15 cellular contexts compared by ENCODE assay signal in the genomic region with DNA sequence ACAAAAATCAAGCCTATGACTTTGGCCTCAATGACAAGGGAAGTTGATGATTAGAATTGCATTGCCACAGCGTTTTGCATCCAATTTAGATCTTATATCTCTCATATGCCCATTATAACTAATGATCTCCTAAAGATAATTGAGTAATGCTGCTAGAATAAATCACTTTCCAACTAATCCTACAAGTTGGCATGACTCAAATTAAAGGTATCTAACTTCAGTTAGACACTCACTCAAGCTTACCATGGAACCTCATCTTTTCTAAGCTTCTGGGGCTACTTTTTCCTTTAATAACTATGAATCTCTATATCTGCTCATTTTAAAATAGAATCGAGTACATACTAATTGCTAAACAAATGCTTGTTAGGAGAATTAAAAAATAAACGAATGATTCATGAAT.
DNase-seq lines count a peak whose midpoint lies in the region; ATAC-seq and TF ChIP-seq lines count a peak whose summit lies in the region.
"Had no signal": no experiment of that assay in that cellular context is flagged by ENCODE, and none has a peak within 500 bp of the region (broad histone marks: within the 10 kb centered on the region; RNA-seq: fewer than 3 reads in every experiment).

No MANE protein-coding gene starts in this region.

- ATAC-seq in left colon: no peak
- ATAC-seq: A549, GM12878 had no signal

- TF ChIP-seq CTCF in 22Rv1 (IDR thresholded peaks at IDR 0.05) (no peak), VCaP (conservative IDR thresholded peaks at IDR 0.05) (no peak), epithelial cell of esophagus (IDR thresholded peaks at IDR 0.05; ENCODE audit: insufficient read depth, low read depth, low read length, missing control alignments) (no peak)

- H3K4me3 ChIP-seq in epithelial cell of esophagus (ENCODE audit: low read length): no peak overlapping the region
- H3K4me3 ChIP-seq: A549, GM12878, GM23248 had no signal

- DNase-seq in epithelial cell of esophagus (ENCODE audit: low read depth) (peak; percentile 4), renal cortical epithelial cell (ENCODE audit: low read depth) (peak; percentile 4), left colon (no peak), NCI-H774 (lab: John Stamatoyannopoulos, UW) (no peak), A172 (ENCODE audit: low spot score) (no peak)
- DNase-seq in activated CD4-positive, alpha-beta T cell treated with anti-CD3 and anti-CD28 coated beads for 48 hours: no peak
- DNase-seq: BE2C; CD4-positive, alpha-beta memory T cell; DMS79; GM23248 had no signal

- H3K27ac ChIP-seq in 22Rv1 (peak overlapping the region; percentile 95), VCaP (peak overlapping the region; percentile 84)
- H3K27ac ChIP-seq: A549, C4-2B, GM23248 had no signal

- intact Hi-C loops in left colon (cut with DNase I, micrococcal nuclease): no loop called here

Comparison
In these comparisons a context has a peak if more than half of its experiments do, and no peak if none do; other contexts are left out.
1. DNase-seq: peak in epithelial cell of esophagus (single experiment) and renal cortical epithelial cell (single experiment); none in left colon (0 of 2), NCI-H774 (single experiment), A172 (single experiment) and activated CD4-positive, alpha-beta T cell treated with anti-CD3 and anti-CD28 coated beads for 48 hours (single experiment).